In the genomic region with DNA sequence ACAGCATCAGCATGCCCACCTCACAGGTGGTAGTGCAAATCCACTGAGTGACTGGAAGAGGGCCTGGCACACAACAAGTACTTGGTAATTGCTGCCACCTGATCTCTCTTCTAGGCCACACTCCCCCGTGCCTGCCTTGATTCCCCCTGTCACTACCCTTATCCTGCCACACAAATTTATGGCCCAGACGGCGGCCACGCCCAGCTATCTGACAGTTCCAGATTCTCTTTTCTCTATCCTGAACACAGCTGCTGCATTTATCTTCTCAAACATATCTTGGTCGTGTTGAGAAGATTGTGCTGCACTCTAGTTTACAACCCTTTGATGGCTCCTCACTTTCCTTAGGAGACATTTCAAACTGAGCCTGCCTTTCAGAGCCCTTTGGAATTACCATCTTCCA, we compare ENCODE assay signal across 24 cellular contexts.
"Had no signal": no experiment of that assay in that cellular context is flagged by ENCODE, and none has a peak within 500 bp of the region (broad histone marks: within the 10 kb centered on the region; RNA-seq: fewer than 3 reads in every experiment).

No MANE protein-coding gene starts in this region.

- ATAC-seq: foreskin keratinocyte; gastroesophageal sphincter; heart left ventricle; left lung; naive thymus-derived CD8-positive, alpha-beta T cell; psoas muscle; stimulated activated effector memory CD8-positive, alpha-beta T cell treated with anti-CD3 and anti-CD28 coated beads, Interleukin-12 subunit alpha, Interleukin-12 subunit beta, amount 100 ng/mL, for 72 hours had no signal

- DNase-seq: colonic mucosa; effector CD8-positive, alpha-beta T cell; endodermal cell; foreskin keratinocyte; heart left ventricle; kidney; left lung; mesendoderm; midbrain; naive thymus-derived CD8-positive, alpha-beta T cell; nephron progenitor cell; nucleus accumbens; psoas muscle; right cardiac atrium; sigmoid colon; stimulated activated CD4-positive, alpha-beta T cell treated with anti-CD3 and anti-CD28 coated beads, Interleukin-2, amount 100 ng/mL, for 24 hours; stimulated activated CD4-positive, alpha-beta T cell treated with anti-CD3 and anti-CD28 coated beads, Interleukin-4, amount 100 ng/mL, for 24 hours; stimulated activated naive CD4-positive, alpha-beta T cell treated with Interleukin-2 at 50 U/mL for 16 hours; stomach; thyroid gland; trophoblast cell had no signal

- H3K4me3 Mint-ChIP-seq: dendritic cell treated with granulocyte-macrophage colony-stimulating factor and Interleukin-4, amounts not matched to agents 40 ng/mL and 50 ng/mL, for 4 days; endodermal cell; naive thymus-derived CD8-positive, alpha-beta T cell; nephron progenitor cell; stimulated activated effector memory CD8-positive, alpha-beta T cell treated with anti-CD3 and anti-CD28 coated beads, Interleukin-12 subunit alpha, Interleukin-12 subunit beta, amount 100 ng/mL, for 72 hours had no signal

- H3K36me3 Mint-ChIP-seq: stimulated activated effector memory CD8-positive, alpha-beta T cell treated with anti-CD3 and anti-CD28 coated beads, Interleukin-12 subunit alpha, Interleukin-12 subunit beta, amount 100 ng/mL, for 72 hours had no signal

- H3K27me3 Mint-ChIP-seq: dendritic cell treated with granulocyte-macrophage colony-stimulating factor and Interleukin-4, amounts not matched to agents 40 ng/mL and 50 ng/mL, for 4 days had no signal

- H3K27ac Mint-ChIP-seq: dendritic cell treated with granulocyte-macrophage colony-stimulating factor and Interleukin-4, amounts not matched to agents 40 ng/mL and 50 ng/mL, for 4 days; endodermal cell; naive thymus-derived CD8-positive, alpha-beta T cell; nephron progenitor cell; stimulated activated effector memory CD8-positive, alpha-beta T cell treated with anti-CD3 and anti-CD28 coated beads, Interleukin-12 subunit alpha, Interleukin-12 subunit beta, amount 100 ng/mL, for 72 hours had no signal

- H3K4me1 Mint-ChIP-seq: endodermal cell; stimulated activated effector memory CD8-positive, alpha-beta T cell treated with anti-CD3 and anti-CD28 coated beads, Interleukin-12 subunit alpha, Interleukin-12 subunit beta, amount 100 ng/mL, for 72 hours had no signal
